Comparison of ENCODE assay signal across 20 cellular contexts in the genomic region with DNA sequence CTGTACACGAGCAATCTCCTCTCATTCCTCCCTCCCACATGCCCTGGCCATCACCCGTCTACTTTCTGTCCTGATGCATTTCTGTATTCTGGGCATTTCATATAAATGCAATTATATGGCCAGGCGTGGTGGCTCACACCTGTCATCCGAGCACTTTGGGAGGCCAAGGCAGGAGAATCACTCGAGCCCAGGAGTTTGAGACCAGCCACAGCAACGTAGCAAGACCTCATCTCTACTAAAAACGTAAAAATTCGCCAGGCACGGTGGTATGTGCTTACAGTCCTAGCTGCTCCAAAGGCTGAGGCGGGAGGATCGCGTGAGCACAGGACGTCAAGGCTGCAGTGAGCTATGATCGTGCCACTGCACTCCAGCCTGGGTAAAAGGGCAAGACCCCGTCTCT.
"Had no signal": no experiment of that assay in that cellular context is flagged by ENCODE, and none has a peak within 500 bp of the region (broad histone marks: within the 10 kb centered on the region; RNA-seq: fewer than 3 reads in every experiment).

No MANE protein-coding gene starts in this region.

- H3K9me3 Mint-ChIP-seq: activated naive CD8-positive, alpha-beta T cell treated with anti-CD3 and anti-CD28 coated beads, Interleukin-2, amount 50 U/mL, for 24 hours; activated T-cell treated with anti-CD3 and anti-CD28 coated beads, Interleukin-2, amount 50 U/mL, for 4 hours; naive thymus-derived CD8-positive, alpha-beta T cell had no signal

- H3K4me3 Mint-ChIP-seq: activated naive CD8-positive, alpha-beta T cell treated with anti-CD3 and anti-CD28 coated beads, Interleukin-2, amount 50 U/mL, for 24 hours; activated T-cell treated with anti-CD3 and anti-CD28 coated beads, Interleukin-2, amount 50 U/mL, for 4 hours; dendritic cell treated with granulocyte-macrophage colony-stimulating factor and Interleukin-4, amounts not matched to agents 40 ng/mL and 50 ng/mL, for 4 days; mesothelial cell of epicardium; naive thymus-derived CD8-positive, alpha-beta T cell; T-cell; T-helper 2 cell treated with Interferon-gamma antibody and Interleukin-4, amounts not matched to agents 5 μg/mL and 100 μg/mL, for 36 hours; type B pancreatic cell had no signal

- DNase-seq: activated CD4-positive, alpha-beta T cell treated with anti-CD3 and anti-CD28 coated beads for 1 hour; activated naive CD4-positive, alpha-beta T cell treated with anti-CD3 and anti-CD28 coated beads, Interleukin-2, amount 50 U/mL, for 16 hours; activated naive CD8-positive, alpha-beta T cell treated with anti-CD3 and anti-CD28 coated beads, Interleukin-2, amount 50 U/mL, for 24 hours; activated T-cell treated with anti-CD3 and anti-CD28 coated beads, Interleukin-2, amount 50 U/mL, for 4 hours; effector CD4-positive, alpha-beta T cell; erythroblast; foreskin fibroblast; heart right ventricle; lower lobe of right lung; retina; stimulated activated CD4-positive, alpha-beta T cell treated with anti-CD3 and anti-CD28 coated beads, Interleukin-4, amount 100 ng/mL, for 1 hour; stimulated activated naive CD4-positive, alpha-beta T cell treated with Interleukin-2 at 50 U/mL for 16 hours; T-cell had no signal

- ATAC-seq: activated naive CD8-positive, alpha-beta T cell treated with anti-CD3 and anti-CD28 coated beads, Interleukin-2, amount 50 U/mL, for 24 hours; activated T-cell treated with anti-CD3 and anti-CD28 coated beads, Interleukin-2, amount 50 U/mL, for 4 hours; heart right ventricle; lower lobe of right lung; naive thymus-derived CD8-positive, alpha-beta T cell; T-cell had no signal

- H3K27me3 Mint-ChIP-seq: activated naive CD8-positive, alpha-beta T cell treated with anti-CD3 and anti-CD28 coated beads, Interleukin-2, amount 50 U/mL, for 24 hours; dendritic cell treated with granulocyte-macrophage colony-stimulating factor and Interleukin-4, amounts not matched to agents 40 ng/mL and 50 ng/mL, for 4 days; naive thymus-derived CD8-positive, alpha-beta T cell; progenitor cell of endocrine pancreas; T-cell; type B pancreatic cell had no signal

- H3K27ac Mint-ChIP-seq: activated naive CD8-positive, alpha-beta T cell treated with anti-CD3 and anti-CD28 coated beads, Interleukin-2, amount 50 U/mL, for 24 hours; activated T-helper 2 cell treated with anti-CD3 and anti-CD28 coated beads, Interferon-gamma antibody, Interleukin-2, Interleukin-4, amounts not matched to agents 10 μg/mL and 5 μg/mL and 100 μg/mL, durations not matched to agents 14 hours and 24 hours and 36 hours; dendritic cell treated with granulocyte-macrophage colony-stimulating factor and Interleukin-4, amounts not matched to agents 40 ng/mL and 50 ng/mL, for 4 days; mesothelial cell of epicardium; naive thymus-derived CD8-positive, alpha-beta T cell; T-cell; T-helper 2 cell treated with Interferon-gamma antibody and Interleukin-4, amounts not matched to agents 5 μg/mL and 100 μg/mL, for 36 hours; type B pancreatic cell had no signal
